ENCODE assay signal across 34 cellular contexts in the genomic region with DNA sequence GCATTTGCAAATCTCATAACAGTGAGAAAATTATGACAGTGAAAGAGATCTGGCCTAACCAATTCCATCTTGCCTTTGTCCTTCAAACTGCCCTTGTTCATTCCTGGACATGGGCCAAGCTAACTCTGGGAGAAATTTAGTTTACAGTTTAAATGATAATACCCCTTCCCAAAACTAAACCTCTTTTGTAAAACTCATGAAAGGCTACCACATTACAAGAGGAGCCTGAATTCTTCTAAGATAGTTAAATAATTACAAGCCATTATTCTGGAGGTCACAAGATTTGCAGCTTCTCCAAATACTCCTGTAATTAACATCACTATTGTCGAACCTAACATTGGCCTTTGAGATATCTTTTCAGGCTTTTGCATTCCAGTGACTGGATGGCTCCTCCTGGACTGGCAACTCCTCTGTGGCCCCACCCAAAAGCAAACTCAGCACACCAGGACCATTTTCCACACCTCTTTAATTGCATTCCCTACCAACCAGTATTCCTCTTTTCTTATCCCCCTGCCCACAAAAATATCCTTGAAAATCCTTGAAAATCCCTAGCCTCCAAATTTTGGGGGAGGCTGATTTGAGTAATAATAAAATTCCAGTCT. TPM values are rescaled to one million over a fixed set of nuclear protein-coding genes. Genes with fewer than 3 reads are reported as not detected.
"Had no signal": no experiment of that assay in that cellular context is flagged by ENCODE, and none has a peak within 500 bp of the region (broad histone marks: within the 10 kb centered on the region; RNA-seq: fewer than 3 reads in every experiment).

No MANE protein-coding gene starts in this region.

- ATAC-seq: foreskin keratinocyte; gastroesophageal sphincter; heart left ventricle; left lung; mucosa of descending colon; natural killer cell treated with Interleukin-12 subunit alpha and Interleukin-12 subunit beta and Interleukin-15 and Interleukin-18, amount 100 ng/mL, for 72 hours; sciatic nerve; stimulated activated effector memory CD8-positive, alpha-beta T cell treated with anti-CD3 and anti-CD28 coated beads, Interleukin-12 subunit alpha, Interleukin-12 subunit beta, amount 100 ng/mL, for 72 hours had no signal

- DNase-seq: effector CD8-positive, alpha-beta T cell; foreskin keratinocyte; heart left ventricle; kidney; left lung; mesenchymal stem cell; mucosa of descending colon; naive B cell; stimulated activated CD4-positive, alpha-beta T cell treated with anti-CD3 and anti-CD28 coated beads, Interleukin-12 subunit alpha, Interleukin-12 subunit beta, amount 100 ng/mL, for 4 hours; stimulated activated CD4-positive, alpha-beta T cell treated with anti-CD3 and anti-CD28 coated beads, Interleukin-1b, Interleukin-23, amount 100 ng/mL, for 48 hours; stimulated activated CD4-positive, alpha-beta T cell treated with anti-CD3 and anti-CD28 coated beads, Interleukin-4, amount 100 ng/mL, for 24 hours; stimulated activated naive CD4-positive, alpha-beta T cell treated with Interleukin-2 at 50 U/mL for 16 hours; stomach; thyroid gland; trophoblast cell had no signal

- H3K4me1 Mint-ChIP-seq: mesothelial cell of epicardium; naive B cell; stimulated activated effector memory CD8-positive, alpha-beta T cell treated with anti-CD3 and anti-CD28 coated beads, Interleukin-12 subunit alpha, Interleukin-12 subunit beta, amount 100 ng/mL, for 72 hours had no signal

- H3K9me3 ChIP-seq: esophagus muscularis mucosa, gastroesophageal sphincter, heart left ventricle, left lung, mucosa of descending colon, stomach, thyroid gland, vagina had no signal

- H3K9me3 Mint-ChIP-seq: mesothelial cell of epicardium; naive B cell; natural killer cell treated with Interleukin-12 subunit alpha and Interleukin-12 subunit beta and Interleukin-15 and Interleukin-18, amount 100 ng/mL, for 72 hours; neural progenitor cell; stimulated activated effector memory CD8-positive, alpha-beta T cell treated with anti-CD3 and anti-CD28 coated beads, Interleukin-12 subunit alpha, Interleukin-12 subunit beta, amount 100 ng/mL, for 72 hours had no signal

- H3K4me3 Mint-ChIP-seq: mesothelial cell of epicardium; naive B cell; natural killer cell treated with Interleukin-12 subunit alpha and Interleukin-12 subunit beta and Interleukin-15 and Interleukin-18, amount 100 ng/mL, for 72 hours; neural progenitor cell; stimulated activated effector memory CD8-positive, alpha-beta T cell treated with anti-CD3 and anti-CD28 coated beads, Interleukin-12 subunit alpha, Interleukin-12 subunit beta, amount 100 ng/mL, for 72 hours had no signal

- H3K36me3 Mint-ChIP-seq: mesothelial cell of epicardium; naive B cell; natural killer cell treated with Interleukin-12 subunit alpha and Interleukin-12 subunit beta and Interleukin-15 and Interleukin-18, amount 100 ng/mL, for 72 hours; neural progenitor cell; stimulated activated effector memory CD8-positive, alpha-beta T cell treated with anti-CD3 and anti-CD28 coated beads, Interleukin-12 subunit alpha, Interleukin-12 subunit beta, amount 100 ng/mL, for 72 hours had no signal

- H3K27ac ChIP-seq: esophagus muscularis mucosa, foreskin keratinocyte, gastroesophageal sphincter, heart left ventricle, hepatocyte, left lung, neural progenitor cell, parathyroid adenoma, stomach, thyroid gland, vagina had no signal

- H3K4me1 ChIP-seq: esophagus muscularis mucosa, foreskin keratinocyte, gastroesophageal sphincter, left lung, neural progenitor cell, parathyroid adenoma, stomach, thyroid gland, vagina had no signal

- H3K27ac Mint-ChIP-seq: mesothelial cell of epicardium; naive B cell; natural killer cell treated with Interleukin-12 subunit alpha and Interleukin-12 subunit beta and Interleukin-15 and Interleukin-18, amount 100 ng/mL, for 72 hours; neural progenitor cell; progenitor cell of endocrine pancreas; stimulated activated effector memory CD8-positive, alpha-beta T cell treated with anti-CD3 and anti-CD28 coated beads, Interleukin-12 subunit alpha, Interleukin-12 subunit beta, amount 100 ng/mL, for 72 hours had no signal

- H3K27me3 ChIP-seq: gastroesophageal sphincter, heart left ventricle, hepatocyte, left lung, neural progenitor cell, stomach, thyroid gland, vagina had no signal

- H3K27me3 Mint-ChIP-seq: progenitor cell of endocrine pancreas had no signal

- H3K4me3 ChIP-seq: esophagus muscularis mucosa, gastroesophageal sphincter, heart left ventricle, hepatocyte, left lung, mucosa of descending colon, neural progenitor cell, smooth muscle cell, stomach, thyroid gland, vagina had no signal

- H3K36me3 ChIP-seq: esophagus muscularis mucosa, gastroesophageal sphincter, heart left ventricle, left lung, neural progenitor cell, stomach, thyroid gland, vagina had no signal

- H3K9ac ChIP-seq: neural progenitor cell, parathyroid adenoma had no signal

RNA-seq across cellular contexts. Expression of a gene that starts 8.8 kb away (rescaled TPM):
- total RNA-seq: endothelial cell of umbilical vein; epithelial cell of proximal tubule; esophagus muscularis mucosa; fibroblast of lung; foreskin keratinocyte; gastroesophageal sphincter; heart left ventricle; hepatocyte; left lung; lung microvascular endothelial cell; mesothelial cell of epicardium; mucosa of descending colon; natural killer cell treated with Interleukin-12 subunit alpha and Interleukin-12 subunit beta and Interleukin-15 and Interleukin-18, amount 100 ng/mL, for 72 hours; progenitor cell of endocrine pancreas; sciatic nerve; smooth muscle cell; stomach; subcutaneous adipose tissue; temporal lobe; ureter; vagina had no signal
- polyA plus RNA-seq: endothelial cell of umbilical vein, fibroblast of lung, foreskin keratinocyte, heart left ventricle, hepatocyte, smooth muscle cell, stomach had no signal

RNA-seq across cellular contexts. Expression of a gene that starts 37.5 kb away (rescaled TPM):
- total RNA-seq: epithelial cell of proximal tubule; natural killer cell treated with Interleukin-12 subunit alpha and Interleukin-12 subunit beta and Interleukin-15 and Interleukin-18, amount 100 ng/mL, for 72 hours; progenitor cell of endocrine pancreas had no signal
